Comparison of ENCODE assay signal across 14 cellular contexts in the genomic region with DNA sequence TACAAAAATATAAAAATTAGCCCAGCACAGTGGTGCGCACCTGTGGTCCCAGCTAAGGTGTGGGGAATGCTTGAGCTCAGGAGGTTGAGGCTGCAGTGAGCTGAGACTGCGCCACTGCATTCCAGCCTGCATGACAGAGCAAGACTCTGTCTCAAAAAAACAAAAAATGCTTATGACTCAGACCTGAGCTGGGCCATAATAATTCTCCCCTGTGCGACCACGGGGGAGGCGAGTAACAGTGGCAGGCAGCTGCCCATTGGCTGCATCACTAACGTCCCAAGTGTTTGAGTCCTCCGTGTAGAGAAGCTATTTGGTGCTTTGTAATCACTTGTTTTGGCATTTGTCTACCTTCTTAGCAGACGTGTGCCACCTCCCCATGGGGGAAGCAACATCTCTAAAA. TPM values are rescaled to one million over a fixed set of nuclear protein-coding genes. Genes with fewer than 3 reads are reported as not detected.
DNase-seq lines count a peak whose midpoint lies in the region; ATAC-seq and TF ChIP-seq lines count a peak whose summit lies in the region.
"Had no signal": no experiment of that assay in that cellular context is flagged by ENCODE, and none has a peak within 500 bp of the region (broad histone marks: within the 10 kb centered on the region; RNA-seq: fewer than 3 reads in every experiment).

No MANE protein-coding gene starts in this region.

- H3K9ac ChIP-seq in mesenchymal stem cell (ENCODE audit: low read length) = peak overlapping the region; percentile 55

- ATAC-seq in GM19463 (IDR thresholded peaks at IDR 0.05; ENCODE audit: unreplicated experiment) (no peak), Right ventricle myocardium inferior (no peak)
- ATAC-seq: WTC11 had no signal

- H3K4me1 ChIP-seq in mesenchymal stem cell (ENCODE audit: control insufficient read depth, insufficient read depth, low read depth, low read length) = peaks cover 11% of the 10 kb centered on the region

- intact Hi-C loops in Right ventricle myocardium inferior (cut with DNase I) = no loop called here

- no peak overlapping the region for H4K91ac ChIP-seq in mesenchymal stem cell (ENCODE audit: low read length)

- no peak overlapping the region for H3K4ac ChIP-seq in mesenchymal stem cell (ENCODE audit: low read depth in 1 of 2, low read length in 2 of 2)

- H3K4me1 Mint-ChIP-seq in chondrocyte (ENCODE audit: low read depth) = peaks cover 30% of the 10 kb centered on the region
- H3K4me1 Mint-ChIP-seq: CD8-positive, alpha-beta memory T cell; neural crest cell had no signal

- WGBS in mesenchymal stem cell = 28% methylated on average over 7 of the region's 8 CpGs

- no peak overlapping the region for H3K14ac ChIP-seq in mesenchymal stem cell (ENCODE audit: low read length in 2 of 2)

- H3K4me3 ChIP-seq in MG63 (no peak overlapping the region), mesenchymal stem cell (ENCODE audit: insufficient read depth in 1 of 2, low read depth in 1 of 2, low read length in 2 of 2) (no peak overlapping the region)
- H3K4me3 ChIP-seq: cardiac muscle cell, left ventricle myocardium inferior had no signal

- H3K18ac ChIP-seq in mesenchymal stem cell (ENCODE audit: low read depth in 1 of 2, low read length in 2 of 2) = no peak overlapping the region

- H3K4me3 Mint-ChIP-seq in chondrocyte (ENCODE audit: unreplicated experiment) = no peak overlapping the region
- H3K4me3 Mint-ChIP-seq: CD8-positive, alpha-beta memory T cell; neural crest cell; WTC11 had no signal

- H3K27me3 ChIP-seq in MG63 (no peaks in the 10 kb centered on the region), mesenchymal stem cell (ENCODE audit: control insufficient read depth in 1 of 2, insufficient read depth in 1 of 2, low read length in 2 of 2) (no peaks in the 10 kb centered on the region)
- H3K27me3 ChIP-seq: cardiac muscle cell had no signal

- H3K27ac ChIP-seq in mesenchymal stem cell (ENCODE audit: low read length, poor library complexity, severe bottlenecking) = peak overlapping the region; percentile 26
- H3K27ac ChIP-seq: cardiac muscle cell, left ventricle myocardium inferior had no signal

- no peaks in the 10 kb centered on the region for H3K9me3 Mint-ChIP-seq in chondrocyte (ENCODE audit: low read depth)
- H3K9me3 Mint-ChIP-seq: CD8-positive, alpha-beta memory T cell; neural crest cell; WTC11 had no signal

- H2AK5ac ChIP-seq in mesenchymal stem cell (ENCODE audit: low read length, severe bottlenecking) = no peak overlapping the region

- no peaks in the 10 kb centered on the region for H3K27me3 Mint-ChIP-seq in chondrocyte (ENCODE audit: low read depth)
- H3K27me3 Mint-ChIP-seq: CD8-positive, alpha-beta memory T cell had no signal

- H2BK5ac ChIP-seq in mesenchymal stem cell (ENCODE audit: low read depth, low read length, poor library complexity, severe bottlenecking) = no peak overlapping the region

- H3K4me2 ChIP-seq in mesenchymal stem cell (ENCODE audit: low read length, poor library complexity, severe bottlenecking) = peak overlapping the region; percentile 4

- H2BK120ac ChIP-seq in mesenchymal stem cell (ENCODE audit: low read depth, low read length) = no peak overlapping the region

- H2BK15ac ChIP-seq in mesenchymal stem cell (ENCODE audit: low read depth, poor library complexity, severe bottlenecking) = no peak overlapping the region

- peaks cover 12% of the 10 kb centered on the region for H3K79me1 ChIP-seq in mesenchymal stem cell (replicated peaks; ENCODE audit: low read length, poor library complexity, severe bottlenecking)

- no peak for TF ChIP-seq CTCF in chondrocyte (IDR thresholded peaks at IDR 0.05)

- H3K23ac ChIP-seq in mesenchymal stem cell (ENCODE audit: low read length in 2 of 2) = no peak overlapping the region

- H3K36me3 ChIP-seq in MG63 (no peaks in the 10 kb centered on the region; the same call in none of the 2 replicates), mesenchymal stem cell (ENCODE audit: control insufficient read depth in 1 of 2, insufficient read depth in 2 of 2, low read depth in 1 of 2, low read length in 2 of 2) (peaks cover 39 to 49% of the 10 kb centered on the region in 2 experiments)

- H3K9me3 ChIP-seq in MG63 (no peaks in the 10 kb centered on the region), mesenchymal stem cell (ENCODE audit: control insufficient read depth, low read length) (no peaks in the 10 kb centered on the region)
- H3K9me3 ChIP-seq: left ventricle myocardium inferior had no signal

- H2AFZ ChIP-seq in mesenchymal stem cell (ENCODE audit: low read depth, low read length) = no peak overlapping the region

- DNase-seq in EH (ENCODE audit: low read depth) (peak; percentile 91), MG63 (peak; percentile 47), chondrocyte (ENCODE audit: low spot score) (no peak), mesenchymal stem cell (peak; percentile 70), NCI-H510A treated with DMSO at 0.1 percent for 48 hours (lab: John Stamatoyannopoulos, UW) (no peak), Right ventricle myocardium inferior (ENCODE audit: missing footprints) (no peak)
- DNase-seq in stimulated activated CD4-positive, alpha-beta T cell treated with anti-CD3 and anti-CD28 coated beads, Interleukin-2, amount 100 ng/mL, for 24 hours = no peak
- DNase-seq: CD8-positive, alpha-beta memory T cell; left ventricle myocardium inferior; SHP77 had no signal

- H4K8ac ChIP-seq in mesenchymal stem cell (ENCODE audit: low read length) = no peak overlapping the region

- peaks cover 10% of the 10 kb centered on the region for H3K36me3 Mint-ChIP-seq in chondrocyte (ENCODE audit: low read depth)

- H3K27ac Mint-ChIP-seq in chondrocyte (ENCODE audit: unreplicated experiment) = peak overlapping the region; percentile 85

- no peak overlapping the region for H2BK12ac ChIP-seq in mesenchymal stem cell (ENCODE audit: low read length in 2 of 2)

RNA-seq across cellular contexts. Expression of a gene that starts 24.9 kb away (rescaled TPM):
- 135 and 215 TPM in 2 replicates for total RNA-seq in MG63 (2014; rRNA removed; shearing (Covaris generic); ENCODE audit: low replicate concordance)
- total RNA-seq in chondrocyte = 78.6 to 97.6 TPM (median 79.3 TPM) in 3 replicates
- 135 TPM for polyA plus RNA-seq in mesenchymal stem cell (2013, experiment 1 of 2)
- 146 TPM for polyA plus RNA-seq in mesenchymal stem cell (2013, experiment 2 of 2)
- 125 TPM for total RNA-seq in Right ventricle myocardium inferior

RNA-seq across cellular contexts. Expression of a gene that starts 50.5 kb away (rescaled TPM):
- 5.5 and 7.1 TPM in 2 replicates for total RNA-seq in MG63 (2014; rRNA removed; shearing (Covaris generic); ENCODE audit: low replicate concordance)
- total RNA-seq in chondrocyte (16.1 to 17.8 TPM (median 16.8 TPM) in 3 replicates), Right ventricle myocardium inferior (11.2 TPM)
- polyA plus RNA-seq in mesenchymal stem cell (2013, experiment 1 of 2) = 4.8 TPM
- 4.4 TPM for polyA plus RNA-seq in mesenchymal stem cell (2013, experiment 2 of 2)

Comparison
In these comparisons a context has a peak if more than half of its experiments do, and no peak if none do; other contexts are left out.
1. DNase-seq: peak in EH (single experiment), MG63 (single experiment) and mesenchymal stem cell (single experiment); none in chondrocyte (single experiment), NCI-H510A treated with DMSO at 0.1 percent for 48 hours (single experiment), Right ventricle myocardium inferior (single experiment) and stimulated activated CD4-positive, alpha-beta T cell treated with anti-CD3 and anti-CD28 coated beads, Interleukin-2, amount 100 ng/mL, for 24 hours (0 of 2).